ENCODE assay signal across 7 cellular contexts in the genomic region with DNA sequence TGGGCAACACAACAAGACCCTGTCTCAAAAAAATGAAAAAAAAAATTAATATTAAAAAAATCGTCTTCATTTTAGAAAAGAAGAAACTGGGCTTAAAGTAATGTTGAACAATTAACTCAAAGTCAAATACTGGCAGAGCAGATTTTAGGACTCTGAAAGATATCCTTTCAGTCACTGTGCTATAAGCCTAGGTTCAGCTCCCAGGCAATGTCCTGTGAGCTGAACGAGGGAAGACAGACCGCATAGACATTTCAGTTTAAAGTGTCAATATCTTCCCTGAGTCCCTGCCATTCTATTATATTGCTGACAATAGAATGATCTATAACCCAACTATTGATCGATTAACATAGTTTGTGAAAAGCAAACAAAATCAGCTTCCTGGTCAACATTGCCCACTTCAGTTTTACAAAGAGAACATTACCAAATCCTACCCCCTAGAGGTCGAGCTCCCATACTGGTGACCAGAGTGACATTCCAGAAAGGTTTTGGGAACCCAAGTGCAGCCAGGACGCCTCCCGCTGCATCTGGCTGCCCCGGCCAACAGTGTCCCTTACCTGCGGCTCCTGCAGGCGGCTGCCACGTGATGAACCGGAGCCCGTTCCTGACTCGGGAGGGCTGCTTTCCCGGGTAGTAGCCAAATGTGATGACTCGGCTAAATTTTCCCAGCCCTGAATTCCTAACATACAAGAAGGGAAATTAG. TPM values are rescaled to one million over a fixed set of nuclear protein-coding genes. Genes with fewer than 3 reads are reported as not detected.
A peak's percentile ranks its signal among the peaks of the same experiment; 100 is the strongest.
DNase-seq lines count a peak whose midpoint lies in the region; ATAC-seq and TF ChIP-seq lines count a peak whose summit lies in the region.

No MANE protein-coding gene starts in this region.

- H3K4me2 ChIP-seq in PC-3 (ENCODE audit: low read length), result peak overlapping the region; percentile 85
- no peak overlapping the region for H3K4me2 ChIP-seq in neural cell (ENCODE audit: low read length)

- H3K4me3 ChIP-seq in H7 (ENCODE audit: insufficient read depth, low read depth, low read length) (peak overlapping the region; percentile 22), PC-3 (ENCODE audit: low read length) (peak overlapping the region; percentile 64), neural cell (ENCODE audit: low read length) (peak overlapping the region; percentile 35)

- H3K27me3 Mint-ChIP-seq in T-helper 17 cell, result peaks cover 28% of the 10 kb centered on the region

- H3K27ac Mint-ChIP-seq in T-helper 17 cell, result no peak overlapping the region

- H3F3A ChIP-seq in PC-3 (ENCODE audit: low read length, unreplicated experiment), result no peaks in the 10 kb centered on the region
- no peaks in the 10 kb centered on the region for H3F3A ChIP-seq in neural cell (ENCODE audit: insufficient read depth, low read length, poor library complexity, severe bottlenecking)

- POLR2A ChIA-PET in PC-3 (lab: Charles Lee; ENCODE audit: unreplicated experiment), result no interaction called here

- peaks cover 3% of the 10 kb centered on the region for H3K4me1 Mint-ChIP-seq in T-helper 17 cell

- H2AFZ ChIP-seq in PC-3 (ENCODE audit: low read length), result peak overlapping the region; percentile 79
- no peak overlapping the region for H2AFZ ChIP-seq in neural cell (ENCODE audit: low read depth, low read length)

- CTCF ChIA-PET in PC-3 (lab: Charles Lee), result interaction anchor here (0.8 kb wide), 1 partner anchor 48 kb away, joined by 4 read pairs; no protein-coding TSS in a partner anchor

- TF ChIP-seq CTCF in PC-3 (conservative IDR thresholded peaks at IDR 0.05; ENCODE audit: low read depth, low read length) (no peak), neural cell (IDR thresholded peaks at IDR 0.05; ENCODE audit: poor library complexity, severe bottlenecking) (no peak)

- TF ChIP-seq EP300 in neural cell (conservative IDR thresholded peaks at IDR 0.05; ENCODE audit: poor library complexity, severe bottlenecking), result no peak

- H3K27ac ChIP-seq in PC-3 (ENCODE audit: low read length) (no peak overlapping the region), neural cell (ENCODE audit: low read length) (no peak overlapping the region)

- H3K9ac ChIP-seq in PC-3 (ENCODE audit: low read length) (no peak overlapping the region), neural cell (ENCODE audit: low read length) (no peak overlapping the region)

- no peaks in the 10 kb centered on the region for H3K9me2 ChIP-seq in PC-3 (replicated peaks; ENCODE audit: low read length)
- H3K9me2 ChIP-seq in neural cell (ENCODE audit: insufficient read depth, low read length), result no peaks in the 10 kb centered on the region

- intact Hi-C loops in PC-3 (cut with micrococcal nuclease), result loop anchor here (1.0 kb wide), 1 partner anchor 232 kb away; no protein-coding TSS in a partner anchor

- ATAC-seq in PC-3 (peak; percentile 71), HG02870 (IDR thresholded peaks at IDR 0.05; ENCODE audit: unreplicated experiment) (no peak), T-helper 17 cell (no peak), HG03342 (IDR thresholded peaks at IDR 0.05; ENCODE audit: unreplicated experiment) (no peak)

- DNase-seq in H7, result peak; percentile 82
- DNase-seq in PC-3, result peak; percentile 13
- DNase-seq in fibroblast of gingiva (ENCODE audit: low read depth), result peak; percentile 21
- DNase-seq in T-helper 17 cell, result no peak

- H3K9me3 ChIP-seq in PC-3 (ENCODE audit: low read length) (no peaks in the 10 kb centered on the region), neural cell (ENCODE audit: low read length) (no peaks in the 10 kb centered on the region), T-helper 17 cell (ENCODE audit: control insufficient read depth, low read length, poor library complexity, severe bottlenecking) (no peaks in the 10 kb centered on the region)

- BruUV-seq in PC-3 (replicated peaks; lab: Mats Ljungman, UMichigan), result no TSS peak

- H3K4me1 ChIP-seq in PC-3 (ENCODE audit: insufficient read depth, low read length), result no peaks in the 10 kb centered on the region

- peaks cover 6% of the 10 kb centered on the region for H3K36me3 Mint-ChIP-seq in T-helper 17 cell (ENCODE audit: low read depth)

- H3K27me3 ChIP-seq in H7 (ENCODE audit: control insufficient read depth, insufficient read depth, low read length) (no peaks in the 10 kb centered on the region), PC-3 (ENCODE audit: low read length) (no peaks in the 10 kb centered on the region), neural cell (ENCODE audit: insufficient read depth, low read depth, low read length) (no peaks in the 10 kb centered on the region)

- no peak overlapping the region for H3K4me3 Mint-ChIP-seq in T-helper 17 cell

- no peaks in the 10 kb centered on the region for H3K36me3 ChIP-seq in H7 (replicated peaks; ENCODE audit: control insufficient read depth, insufficient read depth, low read length)
- H3K36me3 ChIP-seq in PC-3 (ENCODE audit: low read depth, low read length), result no peaks in the 10 kb centered on the region
- no peaks in the 10 kb centered on the region for H3K36me3 ChIP-seq in neural cell (ENCODE audit: insufficient read depth, low read length)

- H3K79me2 ChIP-seq in PC-3 (ENCODE audit: low read length), result no peaks in the 10 kb centered on the region
- H3K79me2 ChIP-seq in neural cell (replicated peaks; ENCODE audit: insufficient read depth, low read length), result no peaks in the 10 kb centered on the region

- no peak for TF ChIP-seq RAD21 in neural cell (conservative IDR thresholded peaks at IDR 0.05)

- H4K20me1 ChIP-seq in PC-3 (ENCODE audit: low read length), result no peaks in the 10 kb centered on the region
- H4K20me1 ChIP-seq in neural cell (ENCODE audit: insufficient read depth), result no peaks in the 10 kb centered on the region

TF ChIP-seq in neural cell, 6 proteins besides CTCF, POLR2A, EP300 and RAD21:
- TF ChIP-seq, protein P1, sequence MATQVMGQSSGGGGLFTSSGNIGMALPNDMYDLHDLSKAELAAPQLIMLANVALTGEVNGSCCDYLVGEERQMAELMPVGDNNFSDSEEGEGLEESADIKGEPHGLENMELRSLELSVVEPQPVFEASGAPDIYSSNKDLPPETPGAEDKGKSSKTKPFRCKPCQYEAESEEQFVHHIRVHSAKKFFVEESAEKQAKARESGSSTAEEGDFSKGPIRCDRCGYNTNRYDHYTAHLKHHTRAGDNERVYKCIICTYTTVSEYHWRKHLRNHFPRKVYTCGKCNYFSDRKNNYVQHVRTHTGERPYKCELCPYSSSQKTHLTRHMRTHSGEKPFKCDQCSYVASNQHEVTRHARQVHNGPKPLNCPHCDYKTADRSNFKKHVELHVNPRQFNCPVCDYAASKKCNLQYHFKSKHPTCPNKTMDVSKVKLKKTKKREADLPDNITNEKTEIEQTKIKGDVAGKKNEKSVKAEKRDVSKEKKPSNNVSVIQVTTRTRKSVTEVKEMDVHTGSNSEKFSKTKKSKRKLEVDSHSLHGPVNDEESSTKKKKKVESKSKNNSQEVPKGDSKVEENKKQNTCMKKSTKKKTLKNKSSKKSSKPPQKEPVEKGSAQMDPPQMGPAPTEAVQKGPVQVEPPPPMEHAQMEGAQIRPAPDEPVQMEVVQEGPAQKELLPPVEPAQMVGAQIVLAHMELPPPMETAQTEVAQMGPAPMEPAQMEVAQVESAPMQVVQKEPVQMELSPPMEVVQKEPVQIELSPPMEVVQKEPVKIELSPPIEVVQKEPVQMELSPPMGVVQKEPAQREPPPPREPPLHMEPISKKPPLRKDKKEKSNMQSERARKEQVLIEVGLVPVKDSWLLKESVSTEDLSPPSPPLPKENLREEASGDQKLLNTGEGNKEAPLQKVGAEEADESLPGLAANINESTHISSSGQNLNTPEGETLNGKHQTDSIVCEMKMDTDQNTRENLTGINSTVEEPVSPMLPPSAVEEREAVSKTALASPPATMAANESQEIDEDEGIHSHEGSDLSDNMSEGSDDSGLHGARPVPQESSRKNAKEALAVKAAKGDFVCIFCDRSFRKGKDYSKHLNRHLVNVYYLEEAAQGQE (IDR thresholded peaks at IDR 0.05; ENCODE audit: borderline replicate concordance), result no peak

RNA-seq across cellular contexts. Expression of gene MRO, which starts 0.6 kb away (rescaled TPM):
- total RNA-seq in H7 (2014; rRNA removed; shearing (Covaris generic)), result 1.1 and 1.7 TPM in 2 replicates
- total RNA-seq in PC-3 (2014; rRNA removed), result 0.55 TPM in 1 of 2 replicates, not detected in the other
- not detected in 2 replicates for polyA plus RNA-seq in neural cell
- not detected in 2 replicates for polyA minus RNA-seq in neural cell
- not detected for total RNA-seq in T-helper 17 cell

RNA-seq across cellular contexts. Expression of gene ME2, which starts 59.7 kb away (rescaled TPM):
- 86.0 and 113 TPM in 2 replicates for total RNA-seq in H7 (2014; rRNA removed; shearing (Covaris generic))
- 21.9 and 29.1 TPM in 2 replicates for total RNA-seq in PC-3 (2014; rRNA removed)
- polyA plus RNA-seq in neural cell, result 64.3 and 76.2 TPM in 2 replicates
- polyA minus RNA-seq in neural cell, result 123 and 129 TPM in 2 replicates
- 10 to 100 TPM; 26.7 to 34.2 TPM for total RNA-seq in T-helper 17 cell

Comparison
In these comparisons a context has a peak if more than half of its experiments do, and no peak if none do; other contexts are left out.
1. DNase-seq: peak in H7 (single experiment), PC-3 (single experiment) and fibroblast of gingiva (single experiment); none in T-helper 17 cell (0 of 3).
2. Peak in every context shown above with its lines, with median percentiles within 50 percentile points of each other: H3K4me3 ChIP-seq.